8 cellular contexts compared by ENCODE assay signal in the genomic region with DNA sequence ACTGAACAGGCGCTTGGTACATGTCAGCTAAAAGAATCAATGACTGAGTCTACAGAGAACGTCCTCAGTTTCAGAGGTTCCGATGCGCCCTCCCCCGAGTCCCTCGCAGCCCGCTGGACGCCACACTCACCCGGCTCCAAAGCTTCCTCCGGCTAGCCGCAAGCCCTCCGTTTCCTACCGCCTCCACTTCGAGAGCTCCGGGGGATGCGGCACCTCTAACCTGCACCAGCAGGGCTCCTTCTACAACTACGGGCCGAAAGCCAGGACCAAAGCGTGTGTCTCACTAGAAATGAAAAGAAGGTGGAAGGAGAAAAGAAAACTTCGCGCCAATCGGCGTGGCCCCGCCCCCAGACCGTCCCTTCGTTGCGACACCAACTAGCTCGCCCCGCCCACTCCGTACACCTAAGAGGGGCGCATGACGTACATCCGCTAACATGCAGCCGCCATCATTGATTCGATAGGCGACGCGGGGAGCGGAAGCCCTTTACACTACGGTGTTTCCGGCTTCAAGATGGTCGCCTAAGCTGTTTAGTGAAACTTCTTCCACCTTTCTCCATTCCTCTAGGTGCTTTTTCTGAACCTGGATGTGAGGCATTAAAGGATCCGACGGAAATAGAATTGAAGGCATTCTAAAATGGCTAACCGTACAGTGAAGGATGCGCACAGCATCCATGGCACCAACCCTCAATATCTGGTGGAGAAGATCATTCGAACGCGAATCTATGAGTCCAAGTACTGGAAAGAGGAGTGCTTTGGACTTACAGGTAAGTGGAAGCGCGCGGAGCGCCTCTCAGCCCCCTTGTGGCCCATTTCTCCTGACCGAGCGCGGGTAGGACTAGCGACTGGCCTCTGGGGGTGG. TPM values are rescaled to one million over a fixed set of nuclear protein-coding genes. Genes with fewer than 3 reads are reported as not detected.
DNase-seq lines count a peak whose midpoint lies in the region; ATAC-seq and TF ChIP-seq lines count a peak whose summit lies in the region.

Gene ORC1 (minus strand): TSS at position 308 of the 859 bp plus-strand sequence. CDS start 2,200 bp downstream, outside the sequence.
Gene PRPF38A (plus strand): TSS at position 487 of the 859 bp plus-strand sequence. CDS start 148 bp downstream, at position 635.

- peaks cover 11% of the 10 kb centered on the region for H3K36me3 ChIP-seq in thoracic aorta

- DNase-seq in NCI-H1092 (lab: John Stamatoyannopoulos, UW) (peak; percentile 94), glomerular endothelial cell (ENCODE audit: extremely low read depth, low read depth, low spot score) (peak; percentile 74), omental fat pad (ENCODE audit: low spot score) (peak; percentile 98), thoracic aorta (ENCODE audit: low spot score) (peak; percentile 96)

- TF ChIP-seq CTCF in omental fat pad (IDR thresholded peaks at IDR 0.05) = peak in 1 of 3 donors; percentile 28
- TF ChIP-seq CTCF in thoracic aorta (IDR thresholded peaks at IDR 0.05) = peak; percentile 45

- peak within 1 kb of the TSS; percentile 100 for H3K4me3 Mint-ChIP-seq in activated naive CD4-positive, alpha-beta T cell treated with anti-CD3 and anti-CD28 coated beads, Interleukin-2, amount 50 U/mL, for 24 hours

- peak within 1 kb of the TSS; percentile 82 to 90 for H3K27ac ChIP-seq in thoracic aorta

- no peaks in the 10 kb centered on the region for H3K27me3 Mint-ChIP-seq in activated naive CD4-positive, alpha-beta T cell treated with anti-CD3 and anti-CD28 coated beads, Interleukin-2, amount 50 U/mL, for 24 hours

- peaks cover 21% of the 10 kb centered on the region for H3K36me3 Mint-ChIP-seq in activated naive CD4-positive, alpha-beta T cell treated with anti-CD3 and anti-CD28 coated beads, Interleukin-2, amount 50 U/mL, for 24 hours

- H3K9me3 Mint-ChIP-seq in activated naive CD4-positive, alpha-beta T cell treated with anti-CD3 and anti-CD28 coated beads, Interleukin-2, amount 50 U/mL, for 24 hours = no peaks in the 10 kb centered on the region

- peak within 1 kb of the TSS; percentile 99 for H3K27ac Mint-ChIP-seq in activated naive CD4-positive, alpha-beta T cell treated with anti-CD3 and anti-CD28 coated beads, Interleukin-2, amount 50 U/mL, for 24 hours

- H3K4me1 Mint-ChIP-seq in activated naive CD4-positive, alpha-beta T cell treated with anti-CD3 and anti-CD28 coated beads, Interleukin-2, amount 50 U/mL, for 24 hours = peaks cover 39% of the 10 kb centered on the region

- peak; percentile 94 for ATAC-seq in HG02610 (IDR thresholded peaks at IDR 0.05; ENCODE audit: unreplicated experiment)
- ATAC-seq in SK-N-SH treated with all-trans-retinoic acid at 6 μM for 48 hours = peak; percentile 95
- peak; percentile 97 for ATAC-seq in omental fat pad (ENCODE audit: low FRiP score)
- ATAC-seq in thoracic aorta (ENCODE audit: insufficient number of reproducible peaks, low FRiP score, low read depth) = peak; percentile 98

- H3K4me3 ChIP-seq in thoracic aorta = peak within 1 kb of the TSS; percentile 95

- H3K9me3 ChIP-seq in thoracic aorta = no peaks in the 10 kb centered on the region

- H3K27me3 ChIP-seq in thoracic aorta (replicated peaks; ENCODE audit: insufficient read depth) = no peaks in the 10 kb centered on the region

- H3K4me1 ChIP-seq in thoracic aorta (ENCODE audit: control insufficient read depth in 1 of 2, low read depth in 2 of 2) = peaks cover 14 to 24% of the 10 kb centered on the region in 2 donors

- TF ChIP-seq POLR2A in GM10847 (IDR thresholded peaks at IDR 0.05; ENCODE audit: extremely low read depth, insufficient read length) = peak; percentile 67

TF ChIP-seq in SK-N-SH treated with all-trans-retinoic acid at 6 μM for 48 hours, 23 proteins besides CTCF, POLR2A, EP300 and RAD21:
- TF ChIP-seq TOX (CRISPR knock-in tag; IDR thresholded peaks at IDR 0.05; ENCODE audit: borderline replicate concordance) (no peak), ARNTL (CRISPR knock-in tag; IDR thresholded peaks at IDR 0.05; ENCODE audit: borderline replicate concordance, low read depth) (no peak), CSRNP3 (CRISPR knock-in tag; IDR thresholded peaks at IDR 0.05) (no peak), ZFP30 (CRISPR knock-in tag; IDR thresholded peaks at IDR 0.05) (no peak), CSDC2 (CRISPR knock-in tag; IDR thresholded peaks at IDR 0.05) (no peak), RARB (CRISPR knock-in tag; IDR thresholded peaks at IDR 0.05) (no peak), PPARA (CRISPR knock-in tag; IDR thresholded peaks at IDR 0.05; ENCODE audit: borderline replicate concordance) (no peak), ESRRG (CRISPR knock-in tag; IDR thresholded peaks at IDR 0.05) (no peak), BACH2 (CRISPR knock-in tag; IDR thresholded peaks at IDR 0.05; ENCODE audit: borderline replicate concordance) (no peak), GLIS3 (CRISPR knock-in tag; IDR thresholded peaks at IDR 0.05) (no peak)
- TF ChIP-seq, protein P1, sequence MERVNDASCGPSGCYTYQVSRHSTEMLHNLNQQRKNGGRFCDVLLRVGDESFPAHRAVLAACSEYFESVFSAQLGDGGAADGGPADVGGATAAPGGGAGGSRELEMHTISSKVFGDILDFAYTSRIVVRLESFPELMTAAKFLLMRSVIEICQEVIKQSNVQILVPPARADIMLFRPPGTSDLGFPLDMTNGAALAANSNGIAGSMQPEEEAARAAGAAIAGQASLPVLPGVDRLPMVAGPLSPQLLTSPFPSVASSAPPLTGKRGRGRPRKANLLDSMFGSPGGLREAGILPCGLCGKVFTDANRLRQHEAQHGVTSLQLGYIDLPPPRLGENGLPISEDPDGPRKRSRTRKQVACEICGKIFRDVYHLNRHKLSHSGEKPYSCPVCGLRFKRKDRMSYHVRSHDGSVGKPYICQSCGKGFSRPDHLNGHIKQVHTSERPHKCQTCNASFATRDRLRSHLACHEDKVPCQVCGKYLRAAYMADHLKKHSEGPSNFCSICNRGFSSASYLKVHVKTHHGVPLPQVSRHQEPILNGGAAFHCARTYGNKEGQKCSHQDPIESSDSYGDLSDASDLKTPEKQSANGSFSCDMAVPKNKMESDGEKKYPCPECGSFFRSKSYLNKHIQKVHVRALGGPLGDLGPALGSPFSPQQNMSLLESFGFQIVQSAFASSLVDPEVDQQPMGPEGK (CRISPR knock-in tag; IDR thresholded peaks at IDR 0.05; ENCODE audit: borderline replicate concordance) = no peak

RNA-seq across cellular contexts. Expression of gene ORC1, which starts in this region (rescaled TPM):
- total RNA-seq in glomerular endothelial cell (1.6 and 3.3 TPM in 2 replicates), omental fat pad (1 to 10 TPM in 2 of 4 donors, under 1 TPM in 2; 0.25 to 1.6 (median 0.92) TPM), thoracic aorta (under 1 TPM; 0.49 to 0.95 TPM)

RNA-seq across cellular contexts. Expression of gene PRPF38A, which starts in this region (rescaled TPM):
- 12.1 and 13.5 TPM in 2 replicates for total RNA-seq in glomerular endothelial cell
- total RNA-seq in omental fat pad = 10 to 100 TPM; 10.7 to 24.0 (median 13.8) TPM
- 10 to 100 TPM; 18.1 to 27.4 TPM for total RNA-seq in thoracic aorta

Comparison
In these comparisons a context has a peak if more than half of its experiments do, and no peak if none do; other contexts are left out.
1. Peak in every context shown above with its lines: DNase-seq, ATAC-seq, H3K4me3 ChIP-seq and H3K27ac ChIP-seq.